In genomic region chr1:17274186-17275170, GRCh38 we compare ENCODE assay signal across 8 cellular contexts. TPM values are rescaled to one million over a fixed set of nuclear protein-coding genes. Genes with fewer than 3 reads are reported as not detected.
DNase-seq lines count a peak whose midpoint lies in the region; ATAC-seq and TF ChIP-seq lines count a peak whose summit lies in the region.

No MANE protein-coding gene starts in this region.

- no peaks in the 10 kb centered on the region for H3K27me3 ChIP-seq in hepatocyte

- H3K4me1 ChIP-seq in hepatocyte (ENCODE audit: insufficient read depth): no peaks in the 10 kb centered on the region

- H2AFZ ChIP-seq in hepatocyte: no peak overlapping the region

- H3K9me3 ChIP-seq in hepatocyte (ENCODE audit: low read depth): no peaks in the 10 kb centered on the region

- TF ChIP-seq CTCF in GM12875 (IDR thresholded peaks at IDR 0.05; ENCODE audit: borderline replicate concordance, insufficient read depth, low read depth, low read length): peak; percentile 92
- TF ChIP-seq CTCF in NB4 (IDR thresholded peaks at IDR 0.05; ENCODE audit: low read depth, low read length): peak; percentile 83
- peak; percentile 31 for TF ChIP-seq CTCF in hepatocyte (IDR thresholded peaks at IDR 0.05; ENCODE audit: poor library complexity)

- no peak for TF ChIP-seq POLR2A in NB4 (IDR thresholded peaks at IDR 0.05; ENCODE audit: extremely low read depth, insufficient read length)

- H3K36me3 ChIP-seq in hepatocyte (replicated peaks; ENCODE audit: insufficient read depth, low read depth): no peaks in the 10 kb centered on the region

- DNase-seq in AG20443 (ENCODE audit: low spot score) (peak; percentile 80), NB4 (ENCODE audit: low read depth) (peak; percentile 80), hepatocyte (ENCODE audit: low spot score) (peak; percentile 35), HPDE6-E6E7 (ENCODE audit: extremely low spot score) (no peak)
- DNase-seq in activated CD8-positive, alpha-beta memory T cell treated with anti-CD3 and anti-CD28 coated beads for 48 hours (ENCODE audit: low read depth in 2 of 3, low spot score in 2 of 3): peak in 2 of 3 experiments; percentile 21 to 33
- DNase-seq in stimulated activated CD4-positive, alpha-beta T cell treated with anti-CD3 and anti-CD28 coated beads, TNF-alpha, amount 100 ng/mL, for 48 hours (ENCODE audit: low read depth in 3 of 3): peak; percentile 19 to 29 (median 19)

- WGBS in hepatocyte (ENCODE audit: low lambda C conversion rate, missing lambda C conversion rate): 60% methylated on average over 15 of the region's 15 CpGs

- H3K79me2 ChIP-seq in hepatocyte: no peaks in the 10 kb centered on the region

- no peak overlapping the region for H3K27ac ChIP-seq in hepatocyte

- H3K4me2 ChIP-seq in hepatocyte: no peak overlapping the region

- H3K4me3 ChIP-seq in GM12875 (ENCODE audit: low read depth, low read length): no peak overlapping the region
- no peak overlapping the region for H3K4me3 ChIP-seq in NB4 (ENCODE audit: low read depth, low read length)
- no peak overlapping the region for H3K4me3 ChIP-seq in hepatocyte

- H3K9me2 ChIP-seq in hepatocyte (replicated peaks; ENCODE audit: insufficient read depth): no peaks in the 10 kb centered on the region

- ATAC-seq in HG02970 (IDR thresholded peaks at IDR 0.05; ENCODE audit: low FRiP score, unreplicated experiment): no peak

- no peaks in the 10 kb centered on the region for H4K20me1 ChIP-seq in hepatocyte (ENCODE audit: insufficient read depth, poor library complexity, severe bottlenecking)

RNA-seq across cellular contexts. Expression of gene PADI3, which starts 25.6 kb away (rescaled TPM):
- not detected in 2 replicates for total RNA-seq in hepatocyte
- not detected in 2 replicates for polyA plus RNA-seq in hepatocyte

RNA-seq across cellular contexts. Expression of gene PADI4, which starts 33.5 kb away (rescaled TPM):
- total RNA-seq in hepatocyte: not detected in 2 replicates
- polyA plus RNA-seq in hepatocyte: not detected in 2 replicates

Comparison
In these comparisons a context has a peak if more than half of its experiments do, and no peak if none do; other contexts are left out.
1. CTCF ChIP-seq: peak in every context shown above with its lines; median percentile 92 in GM12875; 83 in NB4; 31 in hepatocyte.